Comparison of ENCODE assay signal across 15 cellular contexts in genomic region chr1:18069903-18070302, GRCh38. TPM values are rescaled to one million over a fixed set of nuclear protein-coding genes. Genes with fewer than 3 reads are reported as not detected.
"Had no signal": no experiment of that assay in that cellular context is flagged by ENCODE, and none has a peak within 500 bp of the region (broad histone marks: within the 10 kb centered on the region; RNA-seq: fewer than 3 reads in every experiment).

No MANE protein-coding gene starts in this region.

- H3K9me3 Mint-ChIP-seq: natural killer cell treated with Interleukin-12 subunit alpha and Interleukin-12 subunit beta and Interleukin-15 and Interleukin-18, amount 100 ng/mL, for 72 hours had no signal

- H3K36me3 ChIP-seq: adrenal gland, suprapubic skin had no signal

- H3K4me3 Mint-ChIP-seq: natural killer cell treated with Interleukin-12 subunit alpha and Interleukin-12 subunit beta and Interleukin-15 and Interleukin-18, amount 100 ng/mL, for 72 hours; stimulated activated naive CD8-positive, alpha-beta T cell treated with anti-CD3 and anti-CD28 coated beads, Interleukin-15, Interleukin-2, amounts not matched to agents 100 ng/mL and 50 ng/mL, for 24 hours had no signal

- H3K27me3 ChIP-seq: adrenal gland had no signal

- H3K27ac Mint-ChIP-seq: natural killer cell treated with Interleukin-12 subunit alpha and Interleukin-12 subunit beta and Interleukin-15 and Interleukin-18, amount 100 ng/mL, for 72 hours; stimulated activated naive CD8-positive, alpha-beta T cell treated with anti-CD3 and anti-CD28 coated beads, Interleukin-15, Interleukin-2, amounts not matched to agents 100 ng/mL and 50 ng/mL, for 24 hours had no signal

- H3K9me3 ChIP-seq: adrenal gland, suprapubic skin had no signal

- ATAC-seq: left ventricle myocardium superior; natural killer cell treated with Interleukin-12 subunit alpha and Interleukin-12 subunit beta and Interleukin-15 and Interleukin-18, amount 100 ng/mL, for 72 hours had no signal

- H3K27ac ChIP-seq: adrenal gland, epithelial cell of prostate, SK-N-MC, suprapubic skin, VCaP had no signal

- H3K4me3 ChIP-seq: adrenal gland, SK-N-MC, suprapubic skin had no signal

- H3K4me1 ChIP-seq: adrenal gland, suprapubic skin had no signal

- DNase-seq: adrenal gland; head of caudate nucleus; kidney glomerular epithelial cell; left ventricle myocardium superior; mesenchymal stem cell; stimulated activated CD8-positive, alpha-beta memory T cell treated with anti-CD3 and anti-CD28 coated beads, Interleukin-4, amount 100 ng/mL, for 48 hours; trophoblast cell had no signal

- H3K36me3 Mint-ChIP-seq: natural killer cell treated with Interleukin-12 subunit alpha and Interleukin-12 subunit beta and Interleukin-15 and Interleukin-18, amount 100 ng/mL, for 72 hours had no signal

RNA-seq across cellular contexts. Expression of gene IGSF21, which starts 37.7 kb away (rescaled TPM):
- total RNA-seq: dermis microvascular lymphatic vessel endothelial cell; natural killer cell treated with Interleukin-12 subunit alpha and Interleukin-12 subunit beta and Interleukin-15 and Interleukin-18, amount 100 ng/mL, for 72 hours; renal cortical epithelial cell had no signal
